In genomic region chr2:88845772-88846661, GRCh38 we compare ENCODE assay signal across 13 cellular contexts.
DNase-seq lines count a peak whose midpoint lies in the region; ATAC-seq, FAIRE-seq and TF ChIP-seq lines count a peak whose summit lies in the region.
"Had no signal": no experiment of that assay in that cellular context is flagged by ENCODE, and none has a peak within 500 bp of the region (broad histone marks: within the 10 kb centered on the region; RNA-seq: fewer than 3 reads in every experiment).

No MANE protein-coding gene starts in this region.

- TF ChIP-seq POLR2A in Raji (IDR thresholded peaks at IDR 0.05; ENCODE audit: insufficient read depth, low read depth, low read length) = peak; percentile 51

- no peak for FAIRE-seq in frontal cortex (lab: Jason Lieb, UNC)
- FAIRE-seq: endometrium had no signal

- DNase-seq in frontal cortex (ENCODE audit: low spot score in 2 of 2) (no peak), colonic mucosa (no peak), ACHN (no peak), NCI-H1417 treated with DMSO at 0.1 percent for 48 hours (lab: John Stamatoyannopoulos, UW) (no peak)
- DNase-seq: NCI-H82, thyroid gland had no signal

- in situ Hi-C loops in ACHN (cut with HindIII; ENCODE audit: low pct_ligation_motif_present, low pct_unique_long_range_greater_than_20kb, low sequenced_read_pairs) = no loop called here

- no peak overlapping the region for H3K27ac ChIP-seq in colonic mucosa
- H3K27ac ChIP-seq: thyroid gland had no signal

- no peak for TF ChIP-seq CTCF in colonic mucosa (IDR thresholded peaks at IDR 0.05)

- ATAC-seq in GM18511 (IDR thresholded peaks at IDR 0.05; ENCODE audit: unreplicated experiment) (peak; percentile 86), GM21381 (IDR thresholded peaks at IDR 0.05; ENCODE audit: unreplicated experiment) (peak; percentile 81), HG03103 (IDR thresholded peaks at IDR 0.05; ENCODE audit: low read depth, unreplicated experiment) (peak; percentile 83)
- ATAC-seq: activated naive CD4-positive, alpha-beta T cell treated with anti-CD3 and anti-CD28 coated beads, Interleukin-2, amount 50 U/mL, for 72 hours; WTC11 had no signal

- no peak overlapping the region for H3K9ac ChIP-seq in colonic mucosa (ENCODE audit: low read depth in 2 of 2, low read length in 2 of 2)

- intact Hi-C loops in colonic mucosa (cut with DNase I) = no loop called here

- H3K27me3 ChIP-seq in colonic mucosa = no peaks in the 10 kb centered on the region
- H3K27me3 ChIP-seq: thyroid gland had no signal

- H3K4me1 ChIP-seq in colonic mucosa = no peaks in the 10 kb centered on the region

- H3K4me3 ChIP-seq in colonic mucosa = no peak overlapping the region
- H3K4me3 ChIP-seq: thyroid gland had no signal

- no peaks in the 10 kb centered on the region for H3K36me3 ChIP-seq in colonic mucosa
- H3K36me3 ChIP-seq: thyroid gland had no signal

- H3K9me3 ChIP-seq in colonic mucosa = no peaks in the 10 kb centered on the region
- H3K9me3 ChIP-seq: thyroid gland had no signal
